8 cellular contexts compared by ENCODE assay signal in the genomic region with DNA sequence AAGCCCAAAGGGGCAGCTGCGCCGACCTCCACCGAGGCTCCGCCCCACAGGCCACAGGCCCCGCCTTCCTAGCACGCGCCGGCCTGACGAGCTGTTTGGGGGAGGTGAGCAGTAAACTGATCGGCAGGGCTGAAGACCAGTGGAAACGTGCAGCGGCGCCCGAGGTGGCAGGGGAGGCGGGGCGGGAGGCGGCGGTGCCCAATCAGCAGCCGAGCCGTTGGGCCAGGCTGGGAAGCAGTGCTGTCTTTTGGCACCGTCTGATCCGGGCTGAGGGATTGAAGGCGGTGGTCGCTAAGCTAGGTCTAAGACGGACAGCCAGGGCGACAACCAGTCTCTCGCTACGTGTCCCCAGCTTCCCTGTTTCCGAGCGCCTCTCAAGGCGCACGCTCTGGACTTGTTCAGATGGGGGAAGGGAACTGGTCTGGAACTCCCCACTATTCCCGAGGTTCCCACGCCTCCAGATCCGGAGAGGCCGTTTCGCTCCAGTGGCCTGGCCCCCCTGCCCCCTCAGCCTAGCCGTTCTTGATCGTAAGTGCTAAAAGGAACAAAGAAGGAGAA. TPM values are rescaled to one million over a fixed set of nuclear protein-coding genes. Genes with fewer than 3 reads are reported as not detected.
A peak's percentile ranks its signal among the peaks of the same experiment; 100 is the strongest.
DNase-seq lines count a peak whose midpoint lies in the region; ATAC-seq lines count a peak whose summit lies in the region.

A gene with protein sequence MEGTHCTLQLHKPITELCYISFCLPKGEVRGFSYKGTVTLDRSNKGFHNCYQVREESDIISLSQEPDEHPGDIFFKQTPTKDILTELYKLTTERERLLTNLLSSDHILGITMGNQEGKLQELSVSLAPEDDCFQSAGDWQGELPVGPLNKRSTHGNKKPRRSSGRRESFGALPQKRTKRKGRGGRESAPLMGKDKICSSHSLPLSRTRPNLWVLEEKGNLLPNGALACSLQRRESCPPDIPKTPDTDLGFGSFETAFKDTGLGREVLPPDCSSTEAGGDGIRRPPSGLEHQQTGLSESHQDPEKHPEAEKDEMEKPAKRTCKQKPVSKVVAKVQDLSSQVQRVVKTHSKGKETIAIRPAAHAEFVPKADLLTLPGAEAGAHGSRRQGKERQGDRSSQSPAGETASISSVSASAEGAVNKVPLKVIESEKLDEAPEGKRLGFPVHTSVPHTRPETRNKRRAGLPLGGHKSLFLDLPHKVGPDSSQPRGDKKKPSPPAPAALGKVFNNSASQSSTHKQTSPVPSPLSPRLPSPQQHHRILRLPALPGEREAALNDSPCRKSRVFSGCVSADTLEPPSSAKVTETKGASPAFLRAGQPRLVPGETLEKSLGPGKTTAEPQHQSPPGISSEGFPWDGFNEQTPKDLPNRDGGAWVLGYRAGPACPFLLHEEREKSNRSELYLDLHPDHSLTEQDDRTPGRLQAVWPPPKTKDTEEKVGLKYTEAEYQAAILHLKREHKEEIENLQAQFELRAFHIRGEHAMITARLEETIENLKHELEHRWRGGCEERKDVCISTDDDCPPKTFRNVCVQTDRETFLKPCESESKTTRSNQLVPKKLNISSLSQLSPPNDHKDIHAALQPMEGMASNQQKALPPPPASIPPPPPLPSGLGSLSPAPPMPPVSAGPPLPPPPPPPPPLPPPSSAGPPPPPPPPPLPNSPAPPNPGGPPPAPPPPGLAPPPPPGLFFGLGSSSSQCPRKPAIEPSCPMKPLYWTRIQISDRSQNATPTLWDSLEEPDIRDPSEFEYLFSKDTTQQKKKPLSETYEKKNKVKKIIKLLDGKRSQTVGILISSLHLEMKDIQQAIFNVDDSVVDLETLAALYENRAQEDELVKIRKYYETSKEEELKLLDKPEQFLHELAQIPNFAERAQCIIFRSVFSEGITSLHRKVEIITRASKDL (N-terminal part only) (minus strand): TSS at position 11 of the 558 bp plus-strand sequence. CDS start 39,800 bp downstream, outside the sequence.

- H3K9me3 ChIP-seq in subcutaneous abdominal adipose tissue (ENCODE audit: control insufficient read depth in 5 of 5, low read length in 5 of 5), result no peaks in the 10 kb centered on the region

- H3K27ac ChIP-seq in subcutaneous abdominal adipose tissue (ENCODE audit: low read depth, low read length), result peak within 1 kb of the TSS; percentile 37

- peak within 1 kb of the TSS; percentile 67 to 91 (median 81) for H3K4me3 ChIP-seq in subcutaneous abdominal adipose tissue (ENCODE audit: low read depth in 1 of 5, low read length in 5 of 5)

- no peaks in the 10 kb centered on the region for H3K36me3 ChIP-seq in subcutaneous abdominal adipose tissue (ENCODE audit: control insufficient read depth in 5 of 5, insufficient read depth in 5 of 5, low read length in 5 of 5)

- peak within 1 kb of the TSS; percentile 60 to 77 (median 72) for H3K9ac ChIP-seq in subcutaneous abdominal adipose tissue (ENCODE audit: low read length in 5 of 5)

- intact Hi-C loops in head of caudate nucleus (cut with DNase I), result no loop called here

- ATAC-seq in GM21717 (IDR thresholded peaks at IDR 0.05; ENCODE audit: unreplicated experiment), result peak; percentile 87

- H3K4me1 ChIP-seq in subcutaneous abdominal adipose tissue (ENCODE audit: control insufficient read depth in 5 of 5, insufficient read depth in 5 of 5, low read length in 5 of 5), result peaks cover 5 to 14% (median 10%) of the 10 kb centered on the region in 5 donors

- peaks cover 0 to 11% (median 5%) of the 10 kb centered on the region in 5 donors for H3K27me3 ChIP-seq in subcutaneous abdominal adipose tissue (ENCODE audit: control insufficient read depth in 5 of 5, insufficient read depth in 4 of 5, low read length in 5 of 5)

- in situ Hi-C loops in KBM-7 (cut with MboI; ENCODE audit: low pct_unique_long_range_greater_than_20kb, low sequenced_read_pairs), result no loop called here

- DNase-seq in DMS 273 treated with DMSO at 0.1 percent for 48 hours (lab: John Stamatoyannopoulos, UW) (peak; percentile 68), KBM-7 (peak; percentile 44), SKM-1 treated with dmso at 0.1 percent for 144 hours (lab: John Stamatoyannopoulos, UW; ENCODE audit: unreplicated experiment) (peak; percentile 58), head of caudate nucleus (peak; percentile 86 to 98 (median 96)), occipital lobe (lab: John Stamatoyannopoulos, UW) (peak; percentile 96)
- DNase-seq in activated naive CD8-positive, alpha-beta T cell treated with anti-CD3 and anti-CD28 coated beads, Interleukin-2, amount 50 U/mL, for 16 hours (ENCODE audit: low read depth, low spot score), result peak; percentile 89

RNA-seq across cellular contexts. Expression of the gene that starts here (rescaled TPM):
- total RNA-seq in occipital lobe, result 3.9 TPM

Comparison
In these comparisons a context has a peak if more than half of its experiments do, and no peak if none do; other contexts are left out.
1. Peak in every context shown above with its lines: DNase-seq, ATAC-seq, H3K4me3 ChIP-seq and H3K27ac ChIP-seq.
2. DNase-seq: peak in every context shown above with its lines; median percentile 96 in head of caudate nucleus; 96 in occipital lobe; 89 in activated naive CD8-positive, alpha-beta T cell treated with anti-CD3 and anti-CD28 coated beads, Interleukin-2, amount 50 U/mL, for 16 hours; 68 in DMS 273 treated with DMSO at 0.1 percent for 48 hours; 58 in SKM-1 treated with dmso at 0.1 percent for 144 hours; 44 in KBM-7.